In the genomic region with DNA sequence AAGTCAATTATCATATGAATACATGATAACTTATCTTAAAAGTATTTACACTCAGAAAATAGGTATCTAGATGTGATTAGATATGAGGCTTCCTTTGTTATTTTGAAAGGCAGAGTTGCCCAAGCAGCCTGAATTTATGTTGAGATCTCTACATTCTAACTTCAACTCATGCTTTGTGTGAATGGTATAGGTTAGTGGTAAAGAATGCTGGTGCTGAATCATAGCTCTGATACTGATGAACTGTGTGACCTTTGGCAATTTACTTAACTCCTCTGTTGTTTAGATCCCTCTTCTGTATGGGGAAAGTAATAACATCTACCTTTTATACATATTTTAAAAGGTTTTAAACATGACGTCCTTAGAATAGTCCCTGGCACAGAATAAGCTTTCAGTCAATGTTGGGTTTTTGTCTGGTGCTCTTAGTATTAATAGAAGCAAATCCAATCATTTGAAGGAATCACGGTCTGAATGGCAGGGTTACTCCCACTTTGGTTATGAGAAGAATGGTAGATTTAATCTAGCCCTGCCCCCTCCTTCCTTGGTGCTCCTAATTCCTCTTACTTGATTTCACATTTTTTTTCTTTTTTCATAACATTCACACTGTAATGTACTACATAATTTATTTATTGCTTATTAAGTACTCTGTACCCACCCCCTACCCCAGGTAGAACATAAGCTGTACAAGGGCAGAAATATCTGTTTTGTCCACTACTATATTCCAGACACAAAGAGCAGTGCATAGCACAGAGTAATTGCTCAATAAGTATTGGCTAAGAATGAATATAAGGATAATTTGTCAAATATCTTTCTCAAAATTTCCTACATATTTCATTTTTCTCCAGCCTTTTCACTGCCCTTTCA, we compare ENCODE assay signal across 1 cellular context.
TF ChIP-seq lines count a peak whose summit lies in the region.

No MANE protein-coding gene starts in this region.

TF ChIP-seq in IMR-90, 13 proteins besides CTCF, POLR2A, EP300 and RAD21:
- TF ChIP-seq, protein P1, sequence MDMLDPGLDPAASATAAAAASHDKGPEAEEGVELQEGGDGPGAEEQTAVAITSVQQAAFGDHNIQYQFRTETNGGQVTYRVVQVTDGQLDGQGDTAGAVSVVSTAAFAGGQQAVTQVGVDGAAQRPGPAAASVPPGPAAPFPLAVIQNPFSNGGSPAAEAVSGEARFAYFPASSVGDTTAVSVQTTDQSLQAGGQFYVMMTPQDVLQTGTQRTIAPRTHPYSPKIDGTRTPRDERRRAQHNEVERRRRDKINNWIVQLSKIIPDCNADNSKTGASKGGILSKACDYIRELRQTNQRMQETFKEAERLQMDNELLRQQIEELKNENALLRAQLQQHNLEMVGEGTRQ (IDR thresholded peaks at IDR 0.05; ENCODE audit: low read depth, low read length) = no peak
- TF ChIP-seq NFE2L2 (IDR thresholded peaks at IDR 0.05; ENCODE audit: low read depth, low read length) = no peak
- no peak for TF ChIP-seq MAFK (IDR thresholded peaks at IDR 0.05; ENCODE audit: low read depth, low read length)
- TF ChIP-seq RFX5 (IDR thresholded peaks at IDR 0.05; ENCODE audit: low read depth, low read length) = no peak
- TF ChIP-seq BHLHE40 (IDR thresholded peaks at IDR 0.05; ENCODE audit: low read depth, low read length) = no peak
- TF ChIP-seq MAZ (IDR thresholded peaks at IDR 0.05; ENCODE audit: borderline replicate concordance, low read depth, low read length) = no peak
- TF ChIP-seq FOS (IDR thresholded peaks at IDR 0.05; ENCODE audit: low read depth, low read length) = no peak
- peak; percentile 24; the same call in 1 of the 2 replicates for TF ChIP-seq CEBPB (IDR thresholded peaks at IDR 0.05; ENCODE audit: low read depth, low read length)
TF ChIP-seq in IMR-90: peak in this region for 1.
